8 cellular contexts compared by ENCODE assay signal in genomic region chr1:229230136-229230892, GRCh38. TPM values are rescaled to one million over a fixed set of nuclear protein-coding genes. Genes with fewer than 3 reads are reported as not detected.
DNase-seq lines count a peak whose midpoint lies in the region; ATAC-seq lines count a peak whose summit lies in the region.

No MANE protein-coding gene starts in this region.

- H3K36me3 Mint-ChIP-seq in activated CD4-positive, alpha-beta memory T cell treated with anti-CD3 and anti-CD28 coated beads, Interleukin-2, amount 10 ng/mL, durations not matched to agents 7 days and 5 days (ENCODE audit: low read depth), result no peaks in the 10 kb centered on the region

- peaks cover 29% of the 10 kb centered on the region for H3K27me3 Mint-ChIP-seq in activated CD4-positive, alpha-beta memory T cell treated with anti-CD3 and anti-CD28 coated beads, Interleukin-2, amount 10 ng/mL, durations not matched to agents 7 days and 5 days

- ATAC-seq in GM18907 (IDR thresholded peaks at IDR 0.05; ENCODE audit: unreplicated experiment), result peak; percentile 59
- peak; percentile 50 for ATAC-seq in HG03558 (IDR thresholded peaks at IDR 0.05; ENCODE audit: extremely low read depth, unreplicated experiment)
- no peak for ATAC-seq in GM21360 (IDR thresholded peaks at IDR 0.05; ENCODE audit: unreplicated experiment)

- no peak overlapping the region for H3K27ac Mint-ChIP-seq in activated CD4-positive, alpha-beta memory T cell treated with anti-CD3 and anti-CD28 coated beads, Interleukin-2, amount 10 ng/mL, durations not matched to agents 7 days and 5 days

- no peaks in the 10 kb centered on the region for H3K9me3 Mint-ChIP-seq in activated CD4-positive, alpha-beta memory T cell treated with anti-CD3 and anti-CD28 coated beads, Interleukin-2, amount 10 ng/mL, durations not matched to agents 7 days and 5 days

- DNase-seq in caudate nucleus (lab: John Stamatoyannopoulos, UW) (peak in 22 of 61 donors; percentile 43 to 96 (median 85)), retina (peak; percentile 68), SHP77 (lab: John Stamatoyannopoulos, UW) (no peak), SHP77 treated with DMSO at 0.1 percent for 48 hours (lab: John Stamatoyannopoulos, UW) (no peak)
- no peak for DNase-seq in activated CD4-positive, alpha-beta memory T cell treated with anti-CD3 and anti-CD28 coated beads, Interleukin-2, amount 10 ng/mL, durations not matched to agents 7 days and 5 days

- POLR2A ChIA-PET in activated CD4-positive, alpha-beta memory T cell treated with anti-CD3 and anti-CD28 coated beads, Interleukin-2, amount 10 ng/mL, durations not matched to agents 7 days and 5 days (lab: Charles Lee), result interaction anchor here (0.7 kb wide), 1 partner anchor 495 kb away, joined by 3 read pairs; the partner anchor contains the start of gene RHOU

- CTCF ChIA-PET in activated CD4-positive, alpha-beta memory T cell treated with anti-CD3 and anti-CD28 coated beads, Interleukin-2, amount 10 ng/mL, durations not matched to agents 7 days and 5 days (lab: Charles Lee), result interaction anchor here (1.1 to 7.2 kb wide), 6 partner anchors 19 to 566 kb away, joined by 3 to 75 read pairs (median 6); partner anchors contain the start of gene RHOU

- H3K27ac ChIP-seq in caudate nucleus (ENCODE audit: low read depth, low read length), result peak overlapping the region; percentile 99

- no peak overlapping the region for H3K4me3 Mint-ChIP-seq in activated CD4-positive, alpha-beta memory T cell treated with anti-CD3 and anti-CD28 coated beads, Interleukin-2, amount 10 ng/mL, durations not matched to agents 7 days and 5 days

- H3K4me1 Mint-ChIP-seq in activated CD4-positive, alpha-beta memory T cell treated with anti-CD3 and anti-CD28 coated beads, Interleukin-2, amount 10 ng/mL, durations not matched to agents 7 days and 5 days, result peaks cover 5% of the 10 kb centered on the region

RNA-seq across cellular contexts. Expression of gene RAB4A, which starts 40.6 kb away (rescaled TPM):
- total RNA-seq in activated CD4-positive, alpha-beta memory T cell treated with anti-CD3 and anti-CD28 coated beads, Interleukin-2, amount 10 ng/mL, durations not matched to agents 7 days and 5 days, result 10 to 100 TPM; 30.9 to 38.0 TPM
